Comparison of ENCODE assay signal across 22 cellular contexts in the genomic region with DNA sequence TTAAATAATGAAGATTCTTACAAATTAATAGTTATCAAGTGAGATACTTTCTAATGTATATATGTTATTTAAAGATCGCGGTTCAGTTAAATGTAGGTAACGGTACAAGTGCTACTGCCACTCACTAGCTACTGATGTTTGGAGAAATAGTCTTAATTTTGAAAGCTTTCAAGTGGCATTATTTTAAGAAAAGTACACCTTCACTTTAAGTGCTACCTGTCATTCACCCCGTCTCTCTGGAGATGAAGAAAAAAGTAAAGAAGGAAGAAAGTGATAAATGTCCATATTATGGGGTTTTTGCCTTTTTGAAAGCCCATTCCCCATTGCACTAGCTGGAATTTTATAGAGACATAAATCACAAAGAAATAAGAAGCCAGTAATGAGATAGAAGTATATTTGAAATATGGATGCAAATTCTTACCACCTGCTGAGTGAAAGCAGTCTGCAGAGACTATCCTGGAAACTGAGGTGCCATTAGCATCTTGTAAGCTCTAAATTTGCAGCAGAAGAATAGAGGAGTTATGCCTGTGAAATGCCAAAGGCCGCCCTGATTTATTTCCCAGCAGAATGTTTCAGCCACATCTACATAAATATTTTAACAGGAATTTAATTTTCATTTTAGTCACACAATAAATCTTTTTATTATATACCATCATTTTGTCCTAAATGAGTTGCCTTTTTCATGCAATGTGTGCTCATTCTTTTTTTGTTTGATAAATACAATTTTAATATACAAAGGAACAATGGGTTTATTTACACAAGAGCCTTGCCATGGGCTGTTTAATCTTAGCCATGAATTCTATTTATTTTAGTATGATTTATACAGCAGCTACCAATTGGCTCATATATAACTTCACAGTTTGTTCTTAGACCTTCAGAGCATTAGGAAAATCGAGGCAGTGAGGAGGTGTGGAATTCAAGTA.
"Had no signal": no experiment of that assay in that cellular context is flagged by ENCODE, and none has a peak within 500 bp of the region (broad histone marks: within the 10 kb centered on the region; RNA-seq: fewer than 3 reads in every experiment).

No MANE protein-coding gene starts in this region.

- H3K27me3 ChIP-seq: SJSA1 had no signal

- H3K36me3 Mint-ChIP-seq: IgD-negative memory B cell, T-cell had no signal

- H3K36me3 ChIP-seq: SJSA1 had no signal

- H3K27ac ChIP-seq: KMS-11, RWPE1, SJSA1 had no signal

- H3K4me3 ChIP-seq: K562, SJSA1 had no signal

- H3K4me1 Mint-ChIP-seq: IgD-negative memory B cell, T-cell had no signal

- H3K4me1 ChIP-seq: SJSA1 had no signal

- H3K27me3 Mint-ChIP-seq: IgD-negative memory B cell, T-cell had no signal

- H3K4me3 Mint-ChIP-seq: IgD-negative memory B cell; T-cell; T-helper 1 cell treated with Interleukin-12 subunit alpha and Interleukin-12 subunit beta and Interleukin-4 antibody, amounts not matched to agents 30 μg/mL and 1 μg/mL, for 36 hours had no signal

- H3K9me3 ChIP-seq: SJSA1, SK-N-SH had no signal

- DNase-seq: Kasumi-1, MV-4-11, NCI-H1048, NCI-H1105, NCI-H1436 treated with DMSO at 0.1 percent for 48 hours, NCI-H1694, NCI-H187 treated with DMSO at 0.1 percent for 48 hours, NCI-H2029 treated with DMSO at 0.1 percent for 48 hours, NCI-H2227 treated with DMSO at 0.1 percent for 48 hours, NCI-H524, NCI-H526 treated with DMSO at 0.1 percent for 48 hours, NCI-H774, SIG-M5, SK-N-SH, SW 1271, T-cell had no signal

- H3K27ac Mint-ChIP-seq: IgD-negative memory B cell; T-cell; T-helper 1 cell treated with Interleukin-12 subunit alpha and Interleukin-12 subunit beta and Interleukin-4 antibody, amounts not matched to agents 30 μg/mL and 1 μg/mL, for 36 hours had no signal

- H3K9me3 Mint-ChIP-seq: T-helper 1 cell treated with Interleukin-12 subunit alpha and Interleukin-12 subunit beta and Interleukin-4 antibody, amounts not matched to agents 30 μg/mL and 1 μg/mL, for 36 hours had no signal
